Comparison of ENCODE assay signal across 19 cellular contexts in genomic region chr6:36957773-36958271, GRCh38. TPM values are rescaled to one million over a fixed set of nuclear protein-coding genes. Genes with fewer than 3 reads are reported as not detected.
"Had no signal": no experiment of that assay in that cellular context is flagged by ENCODE, and none has a peak within 500 bp of the region (broad histone marks: within the 10 kb centered on the region; RNA-seq: fewer than 3 reads in every experiment).

No MANE protein-coding gene starts in this region.

- H3K27ac Mint-ChIP-seq: activated CD4-positive, alpha-beta memory T cell treated with anti-CD3 and anti-CD28 coated beads, Interleukin-2, amount 10 ng/mL, durations not matched to agents 7 days and 5 days; activated naive CD8-positive, alpha-beta T cell treated with anti-CD3 and anti-CD28 coated beads, Interleukin-2, amount 50 U/mL, for 24 hours; natural killer cell had no signal

- H3K27ac ChIP-seq: left lung, neutrophil, upper lobe of left lung, VCaP had no signal

- H3K9me3 Mint-ChIP-seq: activated CD4-positive, alpha-beta memory T cell treated with anti-CD3 and anti-CD28 coated beads, Interleukin-2, amount 10 ng/mL, durations not matched to agents 7 days and 5 days; activated naive CD8-positive, alpha-beta T cell treated with anti-CD3 and anti-CD28 coated beads, Interleukin-2, amount 50 U/mL, for 24 hours; activated T-cell treated with anti-CD3 and anti-CD28 coated beads, Interleukin-2, amount 50 U/mL, for 72 hours; natural killer cell had no signal

- DNase-seq: activated CD4-positive, alpha-beta memory T cell treated with anti-CD3 and anti-CD28 coated beads, Interleukin-2, amount 10 ng/mL, durations not matched to agents 7 days and 5 days; activated CD4-positive, alpha-beta T cell treated with anti-CD3 and anti-CD28 coated beads for 4 hours; activated naive CD4-positive, alpha-beta T cell; activated naive CD8-positive, alpha-beta T cell treated with anti-CD3 and anti-CD28 coated beads, Interleukin-2, amount 50 U/mL, for 24 hours; activated T-cell treated with anti-CD3 and anti-CD28 coated beads, Interleukin-2, amount 50 U/mL, for 72 hours; erythroblast; left lung; mesenchymal stem cell; natural killer cell; SK-N-SH; small intestine; stimulated activated CD4-positive, alpha-beta T cell treated with anti-CD3 and anti-CD28 coated beads, Interleukin-4, amount 100 ng/mL, for 4 hours; stimulated activated CD8-positive, alpha-beta memory T cell treated with anti-CD3 and anti-CD28 coated beads, Interleukin-4, amount 100 ng/mL, for 48 hours; stimulated activated naive CD8-positive, alpha-beta T cell treated with anti-CD3 and anti-CD28 coated beads, Interleukin-15, Interleukin-2, amounts not matched to agents 100 U/mL and 50 U/mL, for 24 hours; T-helper 1 cell had no signal

- H3K27me3 ChIP-seq: upper lobe of left lung had no signal

- H3K9me3 ChIP-seq: left lung, neutrophil, SK-N-SH, upper lobe of left lung had no signal

- H3K4me3 Mint-ChIP-seq: activated CD4-positive, alpha-beta memory T cell treated with anti-CD3 and anti-CD28 coated beads, Interleukin-2, amount 10 ng/mL, durations not matched to agents 7 days and 5 days; activated naive CD8-positive, alpha-beta T cell treated with anti-CD3 and anti-CD28 coated beads, Interleukin-2, amount 50 U/mL, for 24 hours; activated T-cell treated with anti-CD3 and anti-CD28 coated beads, Interleukin-2, amount 50 U/mL, for 72 hours; natural killer cell had no signal

- H3K4me3 ChIP-seq: left lung, upper lobe of left lung had no signal

- H3K36me3 Mint-ChIP-seq: natural killer cell had no signal

- H3K36me3 ChIP-seq: left lung, neutrophil, upper lobe of left lung had no signal

- ATAC-seq: activated naive CD8-positive, alpha-beta T cell treated with anti-CD3 and anti-CD28 coated beads, Interleukin-2, amount 50 U/mL, for 24 hours; activated T-cell treated with anti-CD3 and anti-CD28 coated beads, Interleukin-2, amount 50 U/mL, for 72 hours; left lung; natural killer cell; stimulated activated naive CD8-positive, alpha-beta T cell treated with anti-CD3 and anti-CD28 coated beads, Interleukin-15, Interleukin-2, amounts not matched to agents 100 U/mL and 50 U/mL, for 24 hours had no signal

RNA-seq across cellular contexts. Expression of gene PI16, which starts 3.3 kb away (rescaled TPM):
- total RNA-seq: astrocyte had no signal

RNA-seq across cellular contexts. Expression of gene FGD2, which starts 47.6 kb away (rescaled TPM):
- total RNA-seq: astrocyte had no signal
